In genomic region chr5:142769793-142770649, GRCh38 we compare ENCODE assay signal across 1 cellular context.
TF ChIP-seq lines count a peak whose summit lies in the region.

Gene ARHGAP26, plus strand, starts transcription at chr5:142770377. Its CDS starts 385 bp downstream, at chr5:142770762.

TF ChIP-seq in HepG2, 621 proteins besides CTCF, POLR2A, EP300 and RAD21 (continued from another document and continues in another):
- no peak for TF ChIP-seq PREB (CRISPR knock-in tag; IDR thresholded peaks at IDR 0.05)
- TF ChIP-seq MTF1 (CRISPR knock-in tag; IDR thresholded peaks at IDR 0.05): no peak
- TF ChIP-seq TBP (CRISPR knock-in tag; IDR thresholded peaks at IDR 0.05): no peak
- no peak; the same call in 1 of the 2 replicates for TF ChIP-seq NCOA1 (CRISPR knock-in tag; IDR thresholded peaks at IDR 0.05)
- TF ChIP-seq ZNF563 (CRISPR knock-in tag; IDR thresholded peaks at IDR 0.05): peak; percentile 39; the same call in 1 of the 2 replicates
- no peak for TF ChIP-seq ZNF567 (CRISPR knock-in tag; IDR thresholded peaks at IDR 0.05; ENCODE audit: borderline replicate concordance)
- TF ChIP-seq ZNF761 (CRISPR knock-in tag; conservative IDR thresholded peaks at IDR 0.05): no peak
- peak; percentile 78 for TF ChIP-seq ZNF687 (CRISPR knock-in tag; IDR thresholded peaks at IDR 0.05)
- peak; percentile 98 for TF ChIP-seq ZNF777 (CRISPR knock-in tag; IDR thresholded peaks at IDR 0.05)
- TF ChIP-seq ZFP82 (CRISPR knock-in tag; IDR thresholded peaks at IDR 0.05; ENCODE audit: borderline replicate concordance): no peak; the same call in 1 of the 2 replicates
- peak; percentile 44; the same call in 1 of the 2 replicates for TF ChIP-seq ZSCAN29 (CRISPR knock-in tag; conservative IDR thresholded peaks at IDR 0.05)
- TF ChIP-seq ZNF766 (CRISPR knock-in tag; IDR thresholded peaks at IDR 0.05; ENCODE audit: borderline replicate concordance): no peak
- no peak; the same call in 1 of the 2 replicates for TF ChIP-seq ZFP36L1 (CRISPR knock-in tag; IDR thresholded peaks at IDR 0.05)
- TF ChIP-seq SALL2 (CRISPR knock-in tag; IDR thresholded peaks at IDR 0.05): no peak; the same call in none of the 2 replicates
- no peak for TF ChIP-seq ZBTB25 (CRISPR knock-in tag; IDR thresholded peaks at IDR 0.05)
- TF ChIP-seq ZC3H4 (CRISPR knock-in tag; IDR thresholded peaks at IDR 0.05; ENCODE audit: borderline replicate concordance): no peak
- peak; percentile 80 for TF ChIP-seq ELF1 (CRISPR knock-in tag; IDR thresholded peaks at IDR 0.05)
- TF ChIP-seq SALL1 (CRISPR knock-in tag; IDR thresholded peaks at IDR 0.05): peak; percentile 66
- TF ChIP-seq KDM4B (CRISPR knock-in tag; IDR thresholded peaks at IDR 0.05): no peak
- TF ChIP-seq ZNF784 (CRISPR knock-in tag; IDR thresholded peaks at IDR 0.05; ENCODE audit: borderline replicate concordance): no peak; the same call in 1 of the 2 replicates
- TF ChIP-seq MEIS1 (CRISPR knock-in tag; IDR thresholded peaks at IDR 0.05; ENCODE audit: borderline replicate concordance): no peak
- TF ChIP-seq, protein P1, sequence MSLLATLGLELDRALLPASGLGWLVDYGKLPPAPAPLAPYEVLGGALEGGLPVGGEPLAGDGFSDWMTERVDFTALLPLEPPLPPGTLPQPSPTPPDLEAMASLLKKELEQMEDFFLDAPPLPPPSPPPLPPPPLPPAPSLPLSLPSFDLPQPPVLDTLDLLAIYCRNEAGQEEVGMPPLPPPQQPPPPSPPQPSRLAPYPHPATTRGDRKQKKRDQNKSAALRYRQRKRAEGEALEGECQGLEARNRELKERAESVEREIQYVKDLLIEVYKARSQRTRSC (CRISPR knock-in tag; IDR thresholded peaks at IDR 0.05; ENCODE audit: low read depth): 0 out of 2 replicates have a peak, but pooled peaks have one; percentile 14
- TF ChIP-seq, protein P2, sequence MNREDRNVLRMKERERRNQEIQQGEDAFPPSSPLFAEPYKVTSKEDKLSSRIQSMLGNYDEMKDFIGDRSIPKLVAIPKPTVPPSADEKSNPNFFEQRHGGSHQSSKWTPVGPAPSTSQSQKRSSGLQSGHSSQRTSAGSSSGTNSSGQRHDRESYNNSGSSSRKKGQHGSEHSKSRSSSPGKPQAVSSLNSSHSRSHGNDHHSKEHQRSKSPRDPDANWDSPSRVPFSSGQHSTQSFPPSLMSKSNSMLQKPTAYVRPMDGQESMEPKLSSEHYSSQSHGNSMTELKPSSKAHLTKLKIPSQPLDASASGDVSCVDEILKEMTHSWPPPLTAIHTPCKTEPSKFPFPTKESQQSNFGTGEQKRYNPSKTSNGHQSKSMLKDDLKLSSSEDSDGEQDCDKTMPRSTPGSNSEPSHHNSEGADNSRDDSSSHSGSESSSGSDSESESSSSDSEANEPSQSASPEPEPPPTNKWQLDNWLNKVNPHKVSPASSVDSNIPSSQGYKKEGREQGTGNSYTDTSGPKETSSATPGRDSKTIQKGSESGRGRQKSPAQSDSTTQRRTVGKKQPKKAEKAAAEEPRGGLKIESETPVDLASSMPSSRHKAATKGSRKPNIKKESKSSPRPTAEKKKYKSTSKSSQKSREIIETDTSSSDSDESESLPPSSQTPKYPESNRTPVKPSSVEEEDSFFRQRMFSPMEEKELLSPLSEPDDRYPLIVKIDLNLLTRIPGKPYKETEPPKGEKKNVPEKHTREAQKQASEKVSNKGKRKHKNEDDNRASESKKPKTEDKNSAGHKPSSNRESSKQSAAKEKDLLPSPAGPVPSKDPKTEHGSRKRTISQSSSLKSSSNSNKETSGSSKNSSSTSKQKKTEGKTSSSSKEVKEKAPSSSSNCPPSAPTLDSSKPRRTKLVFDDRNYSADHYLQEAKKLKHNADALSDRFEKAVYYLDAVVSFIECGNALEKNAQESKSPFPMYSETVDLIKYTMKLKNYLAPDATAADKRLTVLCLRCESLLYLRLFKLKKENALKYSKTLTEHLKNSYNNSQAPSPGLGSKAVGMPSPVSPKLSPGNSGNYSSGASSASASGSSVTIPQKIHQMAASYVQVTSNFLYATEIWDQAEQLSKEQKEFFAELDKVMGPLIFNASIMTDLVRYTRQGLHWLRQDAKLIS (CRISPR knock-in tag; IDR thresholded peaks at IDR 0.05): no peak
- TF ChIP-seq PAX8 (CRISPR knock-in tag; IDR thresholded peaks at IDR 0.05; ENCODE audit: borderline replicate concordance): no peak
- no peak for TF ChIP-seq ISX (CRISPR knock-in tag; conservative IDR thresholded peaks at IDR 0.05)
- no peak for TF ChIP-seq ZNF256 (CRISPR knock-in tag; conservative IDR thresholded peaks at IDR 0.05)
- no peak for TF ChIP-seq NCOA5 (CRISPR knock-in tag; IDR thresholded peaks at IDR 0.05)
- TF ChIP-seq, protein P3, sequence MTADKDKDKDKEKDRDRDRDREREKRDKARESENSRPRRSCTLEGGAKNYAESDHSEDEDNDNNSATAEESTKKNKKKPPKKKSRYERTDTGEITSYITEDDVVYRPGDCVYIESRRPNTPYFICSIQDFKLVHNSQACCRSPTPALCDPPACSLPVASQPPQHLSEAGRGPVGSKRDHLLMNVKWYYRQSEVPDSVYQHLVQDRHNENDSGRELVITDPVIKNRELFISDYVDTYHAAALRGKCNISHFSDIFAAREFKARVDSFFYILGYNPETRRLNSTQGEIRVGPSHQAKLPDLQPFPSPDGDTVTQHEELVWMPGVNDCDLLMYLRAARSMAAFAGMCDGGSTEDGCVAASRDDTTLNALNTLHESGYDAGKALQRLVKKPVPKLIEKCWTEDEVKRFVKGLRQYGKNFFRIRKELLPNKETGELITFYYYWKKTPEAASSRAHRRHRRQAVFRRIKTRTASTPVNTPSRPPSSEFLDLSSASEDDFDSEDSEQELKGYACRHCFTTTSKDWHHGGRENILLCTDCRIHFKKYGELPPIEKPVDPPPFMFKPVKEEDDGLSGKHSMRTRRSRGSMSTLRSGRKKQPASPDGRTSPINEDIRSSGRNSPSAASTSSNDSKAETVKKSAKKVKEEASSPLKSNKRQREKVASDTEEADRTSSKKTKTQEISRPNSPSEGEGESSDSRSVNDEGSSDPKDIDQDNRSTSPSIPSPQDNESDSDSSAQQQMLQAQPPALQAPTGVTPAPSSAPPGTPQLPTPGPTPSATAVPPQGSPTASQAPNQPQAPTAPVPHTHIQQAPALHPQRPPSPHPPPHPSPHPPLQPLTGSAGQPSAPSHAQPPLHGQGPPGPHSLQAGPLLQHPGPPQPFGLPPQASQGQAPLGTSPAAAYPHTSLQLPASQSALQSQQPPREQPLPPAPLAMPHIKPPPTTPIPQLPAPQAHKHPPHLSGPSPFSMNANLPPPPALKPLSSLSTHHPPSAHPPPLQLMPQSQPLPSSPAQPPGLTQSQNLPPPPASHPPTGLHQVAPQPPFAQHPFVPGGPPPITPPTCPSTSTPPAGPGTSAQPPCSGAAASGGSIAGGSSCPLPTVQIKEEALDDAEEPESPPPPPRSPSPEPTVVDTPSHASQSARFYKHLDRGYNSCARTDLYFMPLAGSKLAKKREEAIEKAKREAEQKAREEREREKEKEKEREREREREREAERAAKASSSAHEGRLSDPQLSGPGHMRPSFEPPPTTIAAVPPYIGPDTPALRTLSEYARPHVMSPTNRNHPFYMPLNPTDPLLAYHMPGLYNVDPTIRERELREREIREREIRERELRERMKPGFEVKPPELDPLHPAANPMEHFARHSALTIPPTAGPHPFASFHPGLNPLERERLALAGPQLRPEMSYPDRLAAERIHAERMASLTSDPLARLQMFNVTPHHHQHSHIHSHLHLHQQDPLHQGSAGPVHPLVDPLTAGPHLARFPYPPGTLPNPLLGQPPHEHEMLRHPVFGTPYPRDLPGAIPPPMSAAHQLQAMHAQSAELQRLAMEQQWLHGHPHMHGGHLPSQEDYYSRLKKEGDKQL (CRISPR knock-in tag; IDR thresholded peaks at IDR 0.05; ENCODE audit: low read depth): peak; percentile 23; the same call in 1 of the 2 replicates
- no peak for TF ChIP-seq STAT5B (CRISPR knock-in tag; IDR thresholded peaks at IDR 0.05)
- peak; percentile 78 for TF ChIP-seq STAG1 (CRISPR knock-in tag; IDR thresholded peaks at IDR 0.05)
- TF ChIP-seq ZNF530 (CRISPR knock-in tag; IDR thresholded peaks at IDR 0.05; ENCODE audit: low read depth): no peak
- TF ChIP-seq GTF2F1 (IDR thresholded peaks at IDR 0.05; ENCODE audit: low read length): no peak
- peak; percentile 79; the same call in 1 of the 2 replicates for TF ChIP-seq POGZ (CRISPR knock-in tag; IDR thresholded peaks at IDR 0.05)
- peak; percentile 33; the same call in 1 of the 2 replicates for TF ChIP-seq ZIK1 (CRISPR knock-in tag; IDR thresholded peaks at IDR 0.05; ENCODE audit: borderline replicate concordance, low read depth)
- no peak for TF ChIP-seq RAD51 (IDR thresholded peaks at IDR 0.05; ENCODE audit: borderline replicate concordance)
- peak; percentile 79 for TF ChIP-seq ZNF274 (CRISPR knock-in tag; IDR thresholded peaks at IDR 0.05)
- TF ChIP-seq RBM39 (IDR thresholded peaks at IDR 0.05; ENCODE audit: low read depth, low read length, poor library complexity, severe bottlenecking): no peak
- no peak for TF ChIP-seq ARID2 (CRISPR knock-in tag; IDR thresholded peaks at IDR 0.05; ENCODE audit: borderline replicate concordance)
- 0 out of 2 replicates have a peak, but pooled peaks have one; percentile 16 for TF ChIP-seq ZFP90 (CRISPR knock-in tag; IDR thresholded peaks at IDR 0.05; ENCODE audit: borderline replicate concordance)
- TF ChIP-seq HNRNPK (IDR thresholded peaks at IDR 0.05; ENCODE audit: low read depth, low read length, poor library complexity, severe bottlenecking): no peak
- TF ChIP-seq, protein P4, sequence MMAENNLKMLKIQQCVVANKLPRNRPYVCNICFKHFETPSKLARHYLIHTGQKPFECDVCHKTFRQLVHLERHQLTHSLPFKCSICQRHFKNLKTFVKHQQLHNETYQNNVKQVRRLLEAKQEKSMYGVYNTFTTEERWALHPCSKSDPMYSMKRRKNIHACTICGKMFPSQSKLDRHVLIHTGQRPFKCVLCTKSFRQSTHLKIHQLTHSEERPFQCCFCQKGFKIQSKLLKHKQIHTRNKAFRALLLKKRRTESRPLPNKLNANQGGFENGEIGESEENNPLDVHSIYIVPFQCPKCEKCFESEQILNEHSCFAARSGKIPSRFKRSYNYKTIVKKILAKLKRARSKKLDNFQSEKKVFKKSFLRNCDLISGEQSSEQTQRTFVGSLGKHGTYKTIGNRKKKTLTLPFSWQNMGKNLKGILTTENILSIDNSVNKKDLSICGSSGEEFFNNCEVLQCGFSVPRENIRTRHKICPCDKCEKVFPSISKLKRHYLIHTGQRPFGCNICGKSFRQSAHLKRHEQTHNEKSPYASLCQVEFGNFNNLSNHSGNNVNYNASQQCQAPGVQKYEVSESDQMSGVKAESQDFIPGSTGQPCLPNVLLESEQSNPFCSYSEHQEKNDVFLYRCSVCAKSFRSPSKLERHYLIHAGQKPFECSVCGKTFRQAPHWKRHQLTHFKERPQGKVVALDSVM (CRISPR knock-in tag; IDR thresholded peaks at IDR 0.05): peak; percentile 46; the same call in 1 of the 2 replicates
- peak; percentile 33 for TF ChIP-seq ZNF883 (CRISPR knock-in tag; IDR thresholded peaks at IDR 0.05; ENCODE audit: not compliant biosample characterization)
- TF ChIP-seq SRSF9 (IDR thresholded peaks at IDR 0.05; ENCODE audit: borderline replicate concordance, insufficient read depth, low read depth, low read length, poor library complexity, severe bottlenecking): no peak
- TF ChIP-seq KDM3A (CRISPR knock-in tag; IDR thresholded peaks at IDR 0.05; ENCODE audit: low read depth): no peak
